In the genomic region with DNA sequence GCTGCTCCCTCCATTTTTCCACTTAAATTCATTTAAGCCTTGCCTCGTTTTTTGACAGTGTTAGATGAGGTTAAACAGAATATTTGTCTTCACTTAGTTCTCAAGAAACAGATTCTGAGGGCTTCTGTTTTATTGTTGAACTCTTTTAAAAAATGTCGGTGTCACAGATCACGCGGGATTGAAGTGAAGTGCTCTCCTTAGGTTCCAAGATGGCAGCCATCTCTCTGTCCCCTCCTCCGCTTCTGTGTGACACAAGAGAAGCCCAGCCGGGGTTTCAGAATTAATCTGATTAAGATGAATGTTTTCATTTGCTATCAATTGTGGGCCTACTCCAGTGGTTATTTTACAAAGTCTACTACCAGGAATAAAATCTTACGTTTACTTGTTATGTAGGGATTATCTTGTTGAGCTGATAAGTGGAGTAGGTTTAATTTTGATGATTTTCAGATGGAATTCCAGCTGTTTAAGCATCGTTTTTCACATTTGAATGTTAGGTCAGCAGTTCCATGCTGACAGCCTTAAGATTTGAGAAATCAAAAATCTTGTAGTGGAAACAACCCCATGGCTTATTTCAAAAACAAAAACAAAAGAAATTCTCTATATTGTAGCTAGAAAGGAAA, we compare ENCODE assay signal across 1 cellular context.
A peak's percentile ranks its signal among the peaks of the same experiment; 100 is the strongest.
TF ChIP-seq lines count a peak whose summit lies in the region.

No MANE protein-coding gene starts in this region.

TF ChIP-seq in K562, 482 proteins besides CTCF, POLR2A, EP300 and RAD21 (continued from another document and continues in another):
- TF ChIP-seq, protein P1, sequence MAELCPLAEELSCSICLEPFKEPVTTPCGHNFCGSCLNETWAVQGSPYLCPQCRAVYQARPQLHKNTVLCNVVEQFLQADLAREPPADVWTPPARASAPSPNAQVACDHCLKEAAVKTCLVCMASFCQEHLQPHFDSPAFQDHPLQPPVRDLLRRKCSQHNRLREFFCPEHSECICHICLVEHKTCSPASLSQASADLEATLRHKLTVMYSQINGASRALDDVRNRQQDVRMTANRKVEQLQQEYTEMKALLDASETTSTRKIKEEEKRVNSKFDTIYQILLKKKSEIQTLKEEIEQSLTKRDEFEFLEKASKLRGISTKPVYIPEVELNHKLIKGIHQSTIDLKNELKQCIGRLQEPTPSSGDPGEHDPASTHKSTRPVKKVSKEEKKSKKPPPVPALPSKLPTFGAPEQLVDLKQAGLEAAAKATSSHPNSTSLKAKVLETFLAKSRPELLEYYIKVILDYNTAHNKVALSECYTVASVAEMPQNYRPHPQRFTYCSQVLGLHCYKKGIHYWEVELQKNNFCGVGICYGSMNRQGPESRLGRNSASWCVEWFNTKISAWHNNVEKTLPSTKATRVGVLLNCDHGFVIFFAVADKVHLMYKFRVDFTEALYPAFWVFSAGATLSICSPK (IDR thresholded peaks at IDR 0.05; ENCODE audit: borderline replicate concordance), result no peak
- TF ChIP-seq STAT5A (IDR thresholded peaks at IDR 0.05; ENCODE audit: borderline replicate concordance, low read length), result no peak
- peak; percentile 69; the same call in 1 of the 2 replicates for TF ChIP-seq DMBX1 (CRISPR knock-in tag; IDR thresholded peaks at IDR 0.05; ENCODE audit: borderline replicate concordance)
- TF ChIP-seq, protein P2, sequence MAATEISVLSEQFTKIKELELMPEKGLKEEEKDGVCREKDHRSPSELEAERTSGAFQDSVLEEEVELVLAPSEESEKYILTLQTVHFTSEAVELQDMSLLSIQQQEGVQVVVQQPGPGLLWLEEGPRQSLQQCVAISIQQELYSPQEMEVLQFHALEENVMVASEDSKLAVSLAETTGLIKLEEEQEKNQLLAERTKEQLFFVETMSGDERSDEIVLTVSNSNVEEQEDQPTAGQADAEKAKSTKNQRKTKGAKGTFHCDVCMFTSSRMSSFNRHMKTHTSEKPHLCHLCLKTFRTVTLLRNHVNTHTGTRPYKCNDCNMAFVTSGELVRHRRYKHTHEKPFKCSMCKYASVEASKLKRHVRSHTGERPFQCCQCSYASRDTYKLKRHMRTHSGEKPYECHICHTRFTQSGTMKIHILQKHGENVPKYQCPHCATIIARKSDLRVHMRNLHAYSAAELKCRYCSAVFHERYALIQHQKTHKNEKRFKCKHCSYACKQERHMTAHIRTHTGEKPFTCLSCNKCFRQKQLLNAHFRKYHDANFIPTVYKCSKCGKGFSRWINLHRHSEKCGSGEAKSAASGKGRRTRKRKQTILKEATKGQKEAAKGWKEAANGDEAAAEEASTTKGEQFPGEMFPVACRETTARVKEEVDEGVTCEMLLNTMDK (IDR thresholded peaks at IDR 0.05; ENCODE audit: borderline replicate concordance, insufficient read depth, low read depth, low read length, poor library complexity, severe bottlenecking), result no peak
- TF ChIP-seq, protein P3, sequence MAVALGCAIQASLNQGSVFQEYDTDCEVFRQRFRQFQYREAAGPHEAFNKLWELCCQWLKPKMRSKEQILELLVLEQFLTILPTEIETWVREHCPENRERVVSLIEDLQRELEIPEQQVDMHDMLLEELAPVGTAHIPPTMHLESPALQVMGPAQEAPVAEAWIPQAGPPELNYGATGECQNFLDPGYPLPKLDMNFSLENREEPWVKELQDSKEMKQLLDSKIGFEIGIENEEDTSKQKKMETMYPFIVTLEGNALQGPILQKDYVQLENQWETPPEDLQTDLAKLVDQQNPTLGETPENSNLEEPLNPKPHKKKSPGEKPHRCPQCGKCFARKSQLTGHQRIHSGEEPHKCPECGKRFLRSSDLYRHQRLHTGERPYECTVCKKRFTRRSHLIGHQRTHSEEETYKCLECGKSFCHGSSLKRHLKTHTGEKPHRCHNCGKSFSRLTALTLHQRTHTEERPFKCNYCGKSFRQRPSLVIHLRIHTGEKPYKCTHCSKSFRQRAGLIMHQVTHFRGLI (CRISPR knock-in tag; IDR thresholded peaks at IDR 0.05), result no peak
- no peak for TF ChIP-seq ZNF778 (CRISPR knock-in tag; IDR thresholded peaks at IDR 0.05)
- peak; percentile 62; the same call in 1 of the 2 replicates for TF ChIP-seq SMAD4 (CRISPR knock-in tag; conservative IDR thresholded peaks at IDR 0.05)
- TF ChIP-seq ELF2 (CRISPR knock-in tag; IDR thresholded peaks at IDR 0.05), result 0 out of 2 replicates have a peak, but pooled peaks have one; percentile 19
- no peak for TF ChIP-seq SMARCA5 (IDR thresholded peaks at IDR 0.05)
- TF ChIP-seq PML (IDR thresholded peaks at IDR 0.05; ENCODE audit: low read length), result no peak
- TF ChIP-seq, protein P4, sequence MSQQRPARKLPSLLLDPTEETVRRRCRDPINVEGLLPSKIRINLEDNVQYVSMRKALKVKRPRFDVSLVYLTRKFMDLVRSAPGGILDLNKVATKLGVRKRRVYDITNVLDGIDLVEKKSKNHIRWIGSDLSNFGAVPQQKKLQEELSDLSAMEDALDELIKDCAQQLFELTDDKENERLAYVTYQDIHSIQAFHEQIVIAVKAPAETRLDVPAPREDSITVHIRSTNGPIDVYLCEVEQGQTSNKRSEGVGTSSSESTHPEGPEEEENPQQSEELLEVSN (IDR thresholded peaks at IDR 0.05; ENCODE audit: borderline replicate concordance in 1 of 2, extremely low read depth in 1 of 2, insufficient read depth in 1 of 2, insufficient read length in 1 of 2, low read depth in 1 of 2, low read length in 1 of 2, poor library complexity in 1 of 2, severe bottlenecking in 1 of 2), result no peak
- TF ChIP-seq ZNF146 (CRISPR knock-in tag; IDR thresholded peaks at IDR 0.05; ENCODE audit: unreplicated experiment), result no peak
- no peak for TF ChIP-seq POLR2G (IDR thresholded peaks at IDR 0.05; ENCODE audit: low read depth, low read length)
- no peak for TF ChIP-seq NR2C1 (IDR thresholded peaks at IDR 0.05)
- no peak for TF ChIP-seq NR2C1 (tag; IDR thresholded peaks at IDR 0.05)
- TF ChIP-seq RBM17 (IDR thresholded peaks at IDR 0.05; ENCODE audit: borderline replicate concordance, low read depth, low read length), result no peak
- peak; percentile 81 for TF ChIP-seq CHD2 (IDR thresholded peaks at IDR 0.05; ENCODE audit: low read depth, low read length)
- TF ChIP-seq ZNF12 (CRISPR knock-in tag; IDR thresholded peaks at IDR 0.05), result no peak
- peak; percentile 66; the same call in 1 of the 2 replicates for TF ChIP-seq DPF2 (IDR thresholded peaks at IDR 0.05)
- no peak for TF ChIP-seq TCF7 (IDR thresholded peaks at IDR 0.05; ENCODE audit: borderline replicate concordance)
- no peak for TF ChIP-seq MTA1 (IDR thresholded peaks at IDR 0.05; ENCODE audit: borderline replicate concordance)
- 0 out of 2 replicates have a peak, but pooled peaks have one; percentile 16 for TF ChIP-seq ILF3 (IDR thresholded peaks at IDR 0.05; ENCODE audit: borderline replicate concordance)
- TF ChIP-seq ZNF507 (tag; conservative IDR thresholded peaks at IDR 0.05), result no peak
- TF ChIP-seq, protein P5, sequence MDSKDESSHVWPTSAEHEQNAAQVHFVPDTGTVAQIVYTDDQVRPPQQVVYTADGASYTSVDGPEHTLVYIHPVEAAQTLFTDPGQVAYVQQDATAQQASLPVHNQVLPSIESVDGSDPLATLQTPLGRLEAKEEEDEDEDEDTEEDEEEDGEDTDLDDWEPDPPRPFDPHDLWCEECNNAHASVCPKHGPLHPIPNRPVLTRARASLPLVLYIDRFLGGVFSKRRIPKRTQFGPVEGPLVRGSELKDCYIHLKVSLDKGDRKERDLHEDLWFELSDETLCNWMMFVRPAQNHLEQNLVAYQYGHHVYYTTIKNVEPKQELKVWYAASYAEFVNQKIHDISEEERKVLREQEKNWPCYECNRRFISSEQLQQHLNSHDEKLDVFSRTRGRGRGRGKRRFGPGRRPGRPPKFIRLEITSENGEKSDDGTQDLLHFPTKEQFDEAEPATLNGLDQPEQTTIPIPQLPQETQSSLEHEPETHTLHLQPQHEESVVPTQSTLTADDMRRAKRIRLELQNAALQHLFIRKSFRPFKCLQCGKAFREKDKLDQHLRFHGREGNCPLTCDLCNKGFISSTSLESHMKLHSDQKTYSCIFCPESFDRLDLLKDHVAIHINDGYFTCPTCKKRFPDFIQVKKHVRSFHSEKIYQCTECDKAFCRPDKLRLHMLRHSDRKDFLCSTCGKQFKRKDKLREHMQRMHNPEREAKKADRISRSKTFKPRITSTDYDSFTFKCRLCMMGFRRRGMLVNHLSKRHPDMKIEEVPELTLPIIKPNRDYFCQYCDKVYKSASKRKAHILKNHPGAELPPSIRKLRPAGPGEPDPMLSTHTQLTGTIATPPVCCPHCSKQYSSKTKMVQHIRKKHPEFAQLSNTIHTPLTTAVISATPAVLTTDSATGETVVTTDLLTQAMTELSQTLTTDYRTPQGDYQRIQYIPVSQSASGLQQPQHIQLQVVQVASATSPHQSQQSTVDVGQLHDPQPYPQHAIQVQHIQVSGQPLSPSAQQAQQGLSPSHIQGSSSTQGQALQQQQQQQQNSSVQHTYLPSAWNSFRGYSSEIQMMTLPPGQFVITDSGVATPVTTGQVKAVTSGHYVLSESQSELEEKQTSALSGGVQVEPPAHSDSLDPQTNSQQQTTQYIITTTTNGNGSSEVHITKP (IDR thresholded peaks at IDR 0.05; ENCODE audit: partially characterized antibody), result no peak
- 0 out of 2 replicates have a peak, but pooled peaks have one; percentile 4 for TF ChIP-seq RFX1 (IDR thresholded peaks at IDR 0.05)
- TF ChIP-seq, protein P6, sequence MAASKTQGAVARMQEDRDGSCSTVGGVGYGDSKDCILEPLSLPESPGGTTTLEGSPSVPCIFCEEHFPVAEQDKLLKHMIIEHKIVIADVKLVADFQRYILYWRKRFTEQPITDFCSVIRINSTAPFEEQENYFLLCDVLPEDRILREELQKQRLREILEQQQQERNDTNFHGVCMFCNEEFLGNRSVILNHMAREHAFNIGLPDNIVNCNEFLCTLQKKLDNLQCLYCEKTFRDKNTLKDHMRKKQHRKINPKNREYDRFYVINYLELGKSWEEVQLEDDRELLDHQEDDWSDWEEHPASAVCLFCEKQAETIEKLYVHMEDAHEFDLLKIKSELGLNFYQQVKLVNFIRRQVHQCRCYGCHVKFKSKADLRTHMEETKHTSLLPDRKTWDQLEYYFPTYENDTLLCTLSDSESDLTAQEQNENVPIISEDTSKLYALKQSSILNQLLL (CRISPR knock-in tag; IDR thresholded peaks at IDR 0.05; ENCODE audit: borderline replicate concordance), result no peak
- 0 out of 2 replicates have a peak, but pooled peaks have one; percentile 29 for TF ChIP-seq HDAC2 (IDR thresholded peaks at IDR 0.05)
- TF ChIP-seq, protein P7, sequence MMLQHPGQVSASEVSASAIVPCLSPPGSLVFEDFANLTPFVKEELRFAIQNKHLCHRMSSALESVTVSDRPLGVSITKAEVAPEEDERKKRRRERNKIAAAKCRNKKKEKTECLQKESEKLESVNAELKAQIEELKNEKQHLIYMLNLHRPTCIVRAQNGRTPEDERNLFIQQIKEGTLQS (IDR thresholded peaks at IDR 0.05), result no peak
- TF ChIP-seq, protein P7 (CRISPR knock-in tag; conservative IDR thresholded peaks at IDR 0.05), result no peak
- TF ChIP-seq, protein P8, sequence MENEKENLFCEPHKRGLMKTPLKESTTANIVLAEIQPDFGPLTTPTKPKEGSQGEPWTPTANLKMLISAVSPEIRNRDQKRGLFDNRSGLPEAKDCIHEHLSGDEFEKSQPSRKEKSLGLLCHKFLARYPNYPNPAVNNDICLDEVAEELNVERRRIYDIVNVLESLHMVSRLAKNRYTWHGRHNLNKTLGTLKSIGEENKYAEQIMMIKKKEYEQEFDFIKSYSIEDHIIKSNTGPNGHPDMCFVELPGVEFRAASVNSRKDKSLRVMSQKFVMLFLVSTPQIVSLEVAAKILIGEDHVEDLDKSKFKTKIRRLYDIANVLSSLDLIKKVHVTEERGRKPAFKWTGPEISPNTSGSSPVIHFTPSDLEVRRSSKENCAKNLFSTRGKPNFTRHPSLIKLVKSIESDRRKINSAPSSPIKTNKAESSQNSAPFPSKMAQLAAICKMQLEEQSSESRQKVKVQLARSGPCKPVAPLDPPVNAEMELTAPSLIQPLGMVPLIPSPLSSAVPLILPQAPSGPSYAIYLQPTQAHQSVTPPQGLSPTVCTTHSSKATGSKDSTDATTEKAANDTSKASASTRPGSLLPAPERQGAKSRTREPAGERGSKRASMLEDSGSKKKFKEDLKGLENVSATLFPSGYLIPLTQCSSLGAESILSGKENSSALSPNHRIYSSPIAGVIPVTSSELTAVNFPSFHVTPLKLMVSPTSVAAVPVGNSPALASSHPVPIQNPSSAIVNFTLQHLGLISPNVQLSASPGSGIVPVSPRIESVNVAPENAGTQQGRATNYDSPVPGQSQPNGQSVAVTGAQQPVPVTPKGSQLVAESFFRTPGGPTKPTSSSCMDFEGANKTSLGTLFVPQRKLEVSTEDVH (IDR thresholded peaks at IDR 0.05; ENCODE audit: low read depth, partially characterized antibody), result no peak
- TF ChIP-seq, protein P9, sequence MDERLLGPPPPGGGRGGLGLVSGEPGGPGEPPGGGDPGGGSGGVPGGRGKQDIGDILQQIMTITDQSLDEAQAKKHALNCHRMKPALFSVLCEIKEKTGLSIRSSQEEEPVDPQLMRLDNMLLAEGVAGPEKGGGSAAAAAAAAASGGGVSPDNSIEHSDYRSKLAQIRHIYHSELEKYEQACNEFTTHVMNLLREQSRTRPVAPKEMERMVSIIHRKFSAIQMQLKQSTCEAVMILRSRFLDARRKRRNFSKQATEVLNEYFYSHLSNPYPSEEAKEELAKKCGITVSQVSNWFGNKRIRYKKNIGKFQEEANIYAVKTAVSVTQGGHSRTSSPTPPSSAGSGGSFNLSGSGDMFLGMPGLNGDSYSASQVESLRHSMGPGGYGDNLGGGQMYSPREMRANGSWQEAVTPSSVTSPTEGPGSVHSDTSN (CRISPR knock-in tag; IDR thresholded peaks at IDR 0.05; ENCODE audit: low read depth), result no peak
- TF ChIP-seq, protein P9 (tag; conservative IDR thresholded peaks at IDR 0.05; ENCODE audit: low read depth), result peak; percentile 72
- TF ChIP-seq HDGF (IDR thresholded peaks at IDR 0.05), result no peak
- 0 out of 2 replicates have a peak, but pooled peaks have one; percentile 27 for TF ChIP-seq HCFC1 (IDR thresholded peaks at IDR 0.05; ENCODE audit: low read depth, low read length)
- no peak for TF ChIP-seq ZNF780A (CRISPR knock-in tag; IDR thresholded peaks at IDR 0.05)
- TF ChIP-seq, protein P10, sequence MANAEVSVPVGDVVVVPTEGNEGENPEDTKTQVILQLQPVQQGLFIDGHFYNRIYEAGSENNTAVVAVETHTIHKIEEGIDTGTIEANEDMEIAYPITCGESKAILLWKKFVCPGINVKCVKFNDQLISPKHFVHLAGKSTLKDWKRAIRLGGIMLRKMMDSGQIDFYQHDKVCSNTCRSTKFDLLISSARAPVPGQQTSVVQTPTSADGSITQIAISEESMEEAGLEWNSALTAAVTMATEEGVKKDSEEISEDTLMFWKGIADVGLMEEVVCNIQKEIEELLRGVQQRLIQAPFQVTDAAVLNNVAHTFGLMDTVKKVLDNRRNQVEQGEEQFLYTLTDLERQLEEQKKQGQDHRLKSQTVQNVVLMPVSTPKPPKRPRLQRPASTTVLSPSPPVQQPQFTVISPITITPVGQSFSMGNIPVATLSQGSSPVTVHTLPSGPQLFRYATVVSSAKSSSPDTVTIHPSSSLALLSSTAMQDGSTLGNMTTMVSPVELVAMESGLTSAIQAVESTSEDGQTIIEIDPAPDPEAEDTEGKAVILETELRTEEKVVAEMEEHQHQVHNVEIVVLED (CRISPR knock-in tag; IDR thresholded peaks at IDR 0.05), result no peak
- peak in 1 of 2 experiments; percentile 29; a peak in 1 of 4 replicates for TF ChIP-seq TBL1XR1 (IDR thresholded peaks at IDR 0.05; ENCODE audit: low read length in 2 of 2)
- no peak for TF ChIP-seq FOXA1 (IDR thresholded peaks at IDR 0.05; ENCODE audit: borderline replicate concordance)
